In the genomic region with DNA sequence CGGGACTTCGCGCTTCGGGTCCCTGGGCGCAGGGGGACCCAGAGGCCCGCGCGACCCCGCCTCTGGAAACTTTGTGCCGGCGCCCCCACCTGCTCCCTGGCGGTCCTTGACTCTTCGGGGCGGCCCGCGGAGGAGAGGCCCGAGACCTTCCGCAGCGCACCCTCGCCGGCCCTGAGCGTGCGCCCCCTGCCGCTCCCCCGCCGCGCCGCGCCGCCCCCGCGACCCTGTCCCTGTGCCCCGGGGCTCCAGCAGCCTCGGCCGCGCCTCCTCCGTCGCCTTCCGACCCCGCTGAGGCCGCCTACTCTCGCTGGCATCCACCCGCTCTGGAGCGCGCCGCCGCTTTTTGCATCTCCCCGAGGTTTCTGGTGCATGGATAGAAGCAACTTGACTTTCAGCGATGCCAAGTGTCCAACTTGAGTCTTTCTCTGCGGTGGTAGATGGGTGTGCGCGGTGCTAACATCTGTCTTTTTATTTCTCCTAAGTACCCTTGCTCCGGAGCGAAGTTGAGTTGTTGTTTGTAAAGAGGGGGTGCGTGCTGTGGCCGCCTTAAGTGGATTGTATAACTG, we compare ENCODE assay signal across 8 cellular contexts. TPM values are rescaled to one million over a fixed set of nuclear protein-coding genes. Genes with fewer than 3 reads are reported as not detected.
A peak's percentile ranks its signal among the peaks of the same experiment; 100 is the strongest.
DNase-seq lines count a peak whose midpoint lies in the region; ATAC-seq and TF ChIP-seq lines count a peak whose summit lies in the region.

No MANE protein-coding gene starts in this region.

- TF ChIP-seq CTCF in SU-DHL-6 (IDR thresholded peaks at IDR 0.05; ENCODE audit: insufficient read depth, low read length, poor library complexity, severe bottlenecking) (peak; percentile 26), vagina (IDR thresholded peaks at IDR 0.05) (no peak)

- no peaks in the 10 kb centered on the region for H3K9me2 ChIP-seq in SU-DHL-6 (replicated peaks; ENCODE audit: insufficient read depth, low read length)

- ATAC-seq in GM19468 (IDR thresholded peaks at IDR 0.05; ENCODE audit: extremely low read depth, unreplicated experiment) = peak; percentile 26
- peak; percentile 62 for ATAC-seq in activated naive CD8-positive, alpha-beta T cell treated with anti-CD3 and anti-CD28 coated beads, Interleukin-2, amount 10 ng/mL, durations not matched to agents 7 days and 5 days (ENCODE audit: low read depth)
- ATAC-seq in left ventricle myocardium superior = peak; percentile 64

- DNase-seq in DMS 273 treated with DMSO at 0.1 percent for 48 hours (lab: John Stamatoyannopoulos, UW) (peak; percentile 29), left ventricle myocardium superior (peak; percentile 81), renal cortical epithelial cell (ENCODE audit: low read depth) (peak; percentile 31), vagina (ENCODE audit: extremely low spot score in 2 of 2) (no peak)
- peak; percentile 80 for DNase-seq in activated naive CD8-positive, alpha-beta T cell treated with anti-CD3 and anti-CD28 coated beads, Interleukin-2, amount 10 ng/mL, durations not matched to agents 7 days and 5 days

- no peaks in the 10 kb centered on the region for H3K27me3 Mint-ChIP-seq in activated naive CD8-positive, alpha-beta T cell treated with anti-CD3 and anti-CD28 coated beads, Interleukin-2, amount 10 ng/mL, durations not matched to agents 7 days and 5 days

- peaks cover 24% of the 10 kb centered on the region for H3K4me1 Mint-ChIP-seq in activated naive CD8-positive, alpha-beta T cell treated with anti-CD3 and anti-CD28 coated beads, Interleukin-2, amount 10 ng/mL, durations not matched to agents 7 days and 5 days

- POLR2A ChIA-PET in activated naive CD8-positive, alpha-beta T cell treated with anti-CD3 and anti-CD28 coated beads, Interleukin-2, amount 10 ng/mL, durations not matched to agents 7 days and 5 days (lab: Charles Lee) = interaction anchor here (0.6 to 2.4 kb wide), 4 partner anchors 17 to 131 kb away, joined by 3 to 8 read pairs (median 5); no protein-coding TSS in a partner anchor

- intact Hi-C loops in left ventricle myocardium superior (cut with micrococcal nuclease) = no loop called here
- intact Hi-C loops in vagina (cut with DNase I) = no loop called here

- peaks cover 24% of the 10 kb centered on the region for H3F3A ChIP-seq in SU-DHL-6 (ENCODE audit: insufficient read depth)

- no peak for TF ChIP-seq POLR2A in vagina (IDR thresholded peaks at IDR 0.05)

- H3K36me3 ChIP-seq in HUES48 (ENCODE audit: control insufficient read depth, insufficient read depth, low read length) (no peaks in the 10 kb centered on the region), SU-DHL-6 (ENCODE audit: low read length) (no peaks in the 10 kb centered on the region), vagina (no peaks in the 10 kb centered on the region)

- H4K20me1 ChIP-seq in SU-DHL-6 (ENCODE audit: low read depth, low read length) = peaks cover 3% of the 10 kb centered on the region; the same call in 1 of the 2 replicates

- H3K27me3 ChIP-seq in HUES48 (ENCODE audit: control insufficient read depth, insufficient read depth, low read length) = peaks cover 6% of the 10 kb centered on the region
- H3K27me3 ChIP-seq in SU-DHL-6 (ENCODE audit: low read length) = no peaks in the 10 kb centered on the region
- no peaks in the 10 kb centered on the region for H3K27me3 ChIP-seq in vagina

- peaks cover 48% of the 10 kb centered on the region for H3K79me2 ChIP-seq in SU-DHL-6 (ENCODE audit: insufficient read depth, low read length)

- H3K4me1 ChIP-seq in HUES48 (ENCODE audit: control insufficient read depth, insufficient read depth, low read length) (peaks cover 28% of the 10 kb centered on the region), vagina (peaks cover 44% of the 10 kb centered on the region)

- H3K9ac ChIP-seq in HUES48 (ENCODE audit: low read depth, low read length) (peak overlapping the region; percentile 37; the same call in 1 of the 2 replicates), SU-DHL-6 (ENCODE audit: low read length) (peak overlapping the region; percentile 54)

- H3K27ac Mint-ChIP-seq in activated naive CD8-positive, alpha-beta T cell treated with anti-CD3 and anti-CD28 coated beads, Interleukin-2, amount 10 ng/mL, durations not matched to agents 7 days and 5 days = peak overlapping the region; percentile 80

- peak overlapping the region; percentile 83 for H3K4me2 ChIP-seq in SU-DHL-6 (ENCODE audit: low read depth, low read length, poor library complexity, severe bottlenecking)

- H3K4me3 Mint-ChIP-seq in activated naive CD8-positive, alpha-beta T cell treated with anti-CD3 and anti-CD28 coated beads, Interleukin-2, amount 10 ng/mL, durations not matched to agents 7 days and 5 days = peak overlapping the region; percentile 91

- H3K36me3 Mint-ChIP-seq in activated naive CD8-positive, alpha-beta T cell treated with anti-CD3 and anti-CD28 coated beads, Interleukin-2, amount 10 ng/mL, durations not matched to agents 7 days and 5 days = no peaks in the 10 kb centered on the region

- H2AFZ ChIP-seq in SU-DHL-6 (ENCODE audit: low read depth, low read length, severe bottlenecking) = no peak overlapping the region

- H3K27ac ChIP-seq in HUES48 (ENCODE audit: low read depth, low read length) (peak overlapping the region; percentile 71), SU-DHL-6 (ENCODE audit: low read depth, low read length) (peak overlapping the region; percentile 38), vagina (peak overlapping the region; percentile 93)

- H3K9me3 Mint-ChIP-seq in activated naive CD8-positive, alpha-beta T cell treated with anti-CD3 and anti-CD28 coated beads, Interleukin-2, amount 10 ng/mL, durations not matched to agents 7 days and 5 days = no peaks in the 10 kb centered on the region

- peak overlapping the region; percentile 84 for H3K4me3 ChIP-seq in HUES48 (ENCODE audit: low read depth, low read length)
- peak overlapping the region; percentile 60 for H3K4me3 ChIP-seq in SU-DHL-6 (ENCODE audit: insufficient read depth, low read length, poor library complexity, severe bottlenecking)
- peak overlapping the region; percentile 71 to 94 for H3K4me3 ChIP-seq in vagina

- H3K9me3 ChIP-seq in HUES48 (ENCODE audit: control insufficient read depth, insufficient read depth, low read length) (no peaks in the 10 kb centered on the region), SU-DHL-6 (ENCODE audit: insufficient read depth, low read length) (no peaks in the 10 kb centered on the region), vagina (no peaks in the 10 kb centered on the region)

RNA-seq across cellular contexts. Expression of a gene that starts 0.4 kb away (rescaled TPM):
- total RNA-seq in activated naive CD8-positive, alpha-beta T cell treated with anti-CD3 and anti-CD28 coated beads, Interleukin-2, amount 10 ng/mL, durations not matched to agents 7 days and 5 days = 1 to 10 TPM; 7.2 to 7.7 TPM
- total RNA-seq in left ventricle myocardium superior = 15.8 TPM
- 36.5 and 103 TPM in 2 replicates for total RNA-seq in renal cortical epithelial cell
- 19.9 TPM for total RNA-seq in vagina

Comparison
In these comparisons a context has a peak if more than half of its experiments do, and no peak if none do; other contexts are left out.
1. DNase-seq: peak in DMS 273 treated with DMSO at 0.1 percent for 48 hours (single experiment), activated naive CD8-positive, alpha-beta T cell treated with anti-CD3 and anti-CD28 coated beads, Interleukin-2, amount 10 ng/mL, durations not matched to agents 7 days and 5 days (single experiment), left ventricle myocardium superior (single experiment) and renal cortical epithelial cell (single experiment); none in vagina (0 of 2).
2. H3K27ac ChIP-seq: peak in every context shown above with its lines; median percentile 93 in vagina; 71 in HUES48; 38 in SU-DHL-6.
3. Peak in every context shown above with its lines, with median percentiles within 50 percentile points of each other: ATAC-seq and H3K4me3 ChIP-seq.